In the genomic region with DNA sequence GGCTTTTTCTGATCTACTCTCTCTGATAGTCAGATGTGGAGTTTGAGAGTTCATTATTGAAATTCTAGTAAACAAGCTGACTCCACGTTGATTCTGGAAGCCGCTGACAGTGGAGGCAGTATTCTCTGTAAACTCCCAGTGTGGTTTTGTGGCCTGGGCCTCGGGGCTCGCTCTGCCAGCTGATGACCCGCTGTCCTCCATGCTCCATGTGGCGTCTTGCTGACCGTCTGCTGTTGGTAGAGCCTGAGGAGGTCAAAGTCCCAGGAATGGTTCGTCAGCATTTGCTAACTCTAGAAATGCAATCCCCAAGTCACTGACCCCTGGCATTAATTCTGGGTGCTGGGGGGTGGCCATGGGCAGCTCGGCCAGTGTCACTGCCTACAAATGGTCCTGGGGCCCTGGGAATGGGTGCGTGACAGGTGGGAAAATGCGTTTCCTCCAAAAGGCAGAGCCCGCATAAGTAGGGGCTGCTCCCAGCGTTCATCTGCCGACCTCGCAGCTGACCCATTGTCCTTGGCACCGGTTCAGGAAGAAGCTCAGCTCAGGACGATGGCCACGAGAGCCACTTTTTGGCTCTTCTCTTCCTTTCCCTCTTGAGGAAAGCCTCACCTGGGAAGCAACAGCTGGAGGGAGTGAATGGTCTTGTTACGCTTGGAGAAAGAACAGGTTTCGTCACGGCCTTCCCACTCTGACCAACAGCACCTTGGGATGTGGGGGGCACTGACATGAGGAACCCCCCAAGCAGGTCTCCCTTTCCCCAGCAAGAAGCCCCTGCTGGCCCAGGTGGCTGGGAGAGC, we compare ENCODE assay signal across 16 cellular contexts. TPM values are rescaled to one million over a fixed set of nuclear protein-coding genes. Genes with fewer than 3 reads are reported as not detected.
DNase-seq lines count a peak whose midpoint lies in the region; ATAC-seq, FAIRE-seq and TF ChIP-seq lines count a peak whose summit lies in the region.
"Had no signal": no experiment of that assay in that cellular context is flagged by ENCODE, and none has a peak within 500 bp of the region (broad histone marks: within the 10 kb centered on the region; RNA-seq: fewer than 3 reads in every experiment).

No MANE protein-coding gene starts in this region.

- no peaks in the 10 kb centered on the region for H3K4me1 ChIP-seq in heart left ventricle
- no peaks in the 10 kb centered on the region for H3K4me1 ChIP-seq in right atrium auricular region
- no peaks in the 10 kb centered on the region for H3K4me1 ChIP-seq in kidney (ENCODE audit: control insufficient read depth in 1 of 2, insufficient read depth in 1 of 2, low read depth in 1 of 2, low read length in 2 of 2)
- no peaks in the 10 kb centered on the region for H3K4me1 ChIP-seq in aorta (ENCODE audit: control insufficient read depth in 1 of 2, insufficient read depth in 2 of 2, low read length in 2 of 2)

- H3K27ac ChIP-seq in heart left ventricle = no peak overlapping the region
- no peak overlapping the region for H3K27ac ChIP-seq in right atrium auricular region
- no peak overlapping the region for H3K27ac ChIP-seq in kidney (ENCODE audit: low read depth in 2 of 2, low read length in 2 of 2)
- H3K27ac ChIP-seq in aorta (ENCODE audit: low read depth in 1 of 2, low read length in 2 of 2) = no peak overlapping the region

- TF ChIP-seq POLR2A in heart left ventricle (IDR thresholded peaks at IDR 0.05) = no peak

- no peak overlapping the region for H3K9ac ChIP-seq in kidney (ENCODE audit: low read length in 2 of 2)

- DNase-seq in heart left ventricle (peak in 3 of 5 donors; percentile 2 to 38 (median 10)), right atrium auricular region (ENCODE audit: low spot score) (no peak), kidney (peak; percentile 46), osteocyte (ENCODE audit: extremely low spot score, unreplicated experiment) (peak; percentile 74), aorta (peak; percentile 14 to 20), occipital lobe (lab: John Stamatoyannopoulos, UW) (no peak), amygdala (lab: John Stamatoyannopoulos, UW) (no peak), NCI-H1048 (lab: John Stamatoyannopoulos, UW) (no peak)
- DNase-seq: AML-193, COR-L47, EL, GOT3, MV-4-11, NCI-H1436 treated with DMSO at 0.1 percent for 48 hours, NCI-H2029 treated with DMSO at 0.1 percent for 48 hours, NCI-H774 had no signal

- WGBS in heart left ventricle, 4 donors = 81 to 87% (median 84%) methylated on average over 17 to 21 of the region's 21 CpGs
- whole genome bisulfite sequencing in aorta, 2 donors = 85 to 90% methylated on average over 21 of the region's 21 CpGs

- peaks cover 4% of the 10 kb centered on the region for H3K36me3 Mint-ChIP-seq in osteocyte (ENCODE audit: unreplicated experiment)

- no peaks in the 10 kb centered on the region for H3K27me3 Mint-ChIP-seq in osteocyte (ENCODE audit: unreplicated experiment)

- H3K4me1 Mint-ChIP-seq in osteocyte (ENCODE audit: unreplicated experiment) = no peaks in the 10 kb centered on the region

- H3K27me3 ChIP-seq in heart left ventricle = peaks cover 0 to 6% (median 0%) of the 10 kb centered on the region in 9 donors
- no peaks in the 10 kb centered on the region for H3K27me3 ChIP-seq in right atrium auricular region
- no peaks in the 10 kb centered on the region for H3K27me3 ChIP-seq in aorta (ENCODE audit: control insufficient read depth in 1 of 2, insufficient read depth in 2 of 2, low read length in 1 of 2)

- H3K4me3 ChIP-seq in heart left ventricle (no peak overlapping the region), right atrium auricular region (no peak overlapping the region), kidney (ENCODE audit: low read length in 2 of 2) (no peak overlapping the region), aorta (ENCODE audit: low read length in 2 of 2) (no peak overlapping the region)

- TF ChIP-seq CTCF in heart left ventricle (IDR thresholded peaks at IDR 0.05) (no peak), right atrium auricular region (IDR thresholded peaks at IDR 0.05) (no peak), kidney (IDR thresholded peaks at IDR 0.05; ENCODE audit: borderline replicate concordance, extremely low read depth, insufficient read depth) (no peak), osteocyte (IDR thresholded peaks at IDR 0.05) (no peak)

- H3K9me3 Mint-ChIP-seq in osteocyte (ENCODE audit: unreplicated experiment) = peaks cover 25% of the 10 kb centered on the region

- no peak for ATAC-seq in heart left ventricle
- ATAC-seq in aorta (ENCODE audit: low FRiP score) = no peak

- FAIRE-seq in kidney (lab: Jason Lieb, UNC) = no peak

- H3K36me3 ChIP-seq in heart left ventricle = no peaks in the 10 kb centered on the region
- no peaks in the 10 kb centered on the region for H3K36me3 ChIP-seq in right atrium auricular region
- H3K36me3 ChIP-seq in kidney (ENCODE audit: control insufficient read depth in 1 of 2, insufficient read depth in 2 of 2, low read length in 2 of 2) = no peaks in the 10 kb centered on the region
- H3K36me3 ChIP-seq in aorta (ENCODE audit: control insufficient read depth in 1 of 2, insufficient read depth in 2 of 2, low read length in 1 of 2) = no peaks in the 10 kb centered on the region

- intact Hi-C loops in heart left ventricle (cut with DNase I) (no loop called here), kidney (cut with DNase I) (no loop called here), aorta (cut with DNase I) (no loop called here)

- peaks cover 0 to 28% (median 6%) of the 10 kb centered on the region in 12 donors for H3K9me3 ChIP-seq in heart left ventricle
- peaks cover 0 to 27% of the 10 kb centered on the region in 2 donors for H3K9me3 ChIP-seq in right atrium auricular region
- H3K9me3 ChIP-seq in kidney (ENCODE audit: control insufficient read depth in 1 of 2, low read length in 2 of 2) = peaks cover 0 to 5% of the 10 kb centered on the region in 2 donors
- H3K9me3 ChIP-seq in aorta (ENCODE audit: control insufficient read depth, low read length) = peaks cover 5% of the 10 kb centered on the region

- no peak overlapping the region for H3K27ac Mint-ChIP-seq in osteocyte (ENCODE audit: unreplicated experiment)

- no peak overlapping the region for H3K4me3 Mint-ChIP-seq in osteocyte (ENCODE audit: unreplicated experiment)

RNA-seq across cellular contexts. Expression of gene MRPL36, which starts 55.0 kb away (rescaled TPM):
- 10 to 100 TPM; 45.6 to 77.6 (median 55.3) TPM for total RNA-seq in heart left ventricle
- 100 to 1,000 TPM in 1 of 2 donors, 10 to 100 TPM in 1; 88.8 to 107 TPM for polyA plus RNA-seq in heart left ventricle
- total RNA-seq in right atrium auricular region = 10 to 100 TPM; 40.5 to 41.2 TPM
- total RNA-seq in kidney = 29.6 TPM
- 96.7 TPM for polyA plus RNA-seq in kidney (ENCODE audit: insufficient read depth, low read depth, low replicate concordance)
- total RNA-seq in osteocyte = 44.0 and 51.9 TPM in 2 replicates
- total RNA-seq in aorta = 10 to 100 TPM; 25.1 to 28.5 TPM
- polyA plus RNA-seq in aorta = 10 to 100 TPM; 49.5 to 62.2 TPM
- total RNA-seq in occipital lobe = 20.0 TPM

RNA-seq across cellular contexts. Expression of gene NDUFS6, which starts 56.6 kb away (rescaled TPM):
- 100 to 1,000 TPM in 3 of 9 donors, 10 to 100 TPM in 6; 55.9 to 245 (median 87.1) TPM for total RNA-seq in heart left ventricle
- polyA plus RNA-seq in heart left ventricle = 100 to 1,000 TPM; 147 to 311 TPM
- total RNA-seq in right atrium auricular region = 100 to 1,000 TPM; 130 to 135 TPM
- total RNA-seq in kidney = 31.1 TPM
- polyA plus RNA-seq in kidney (ENCODE audit: insufficient read depth, low read depth, low replicate concordance) = 164 TPM
- total RNA-seq in osteocyte = 31.7 and 35.1 TPM in 2 replicates
- total RNA-seq in aorta = 10 to 100 TPM; 16.7 to 24.2 TPM
- 10 to 100 TPM; 46.6 to 64.9 TPM for polyA plus RNA-seq in aorta
- 12.9 TPM for total RNA-seq in occipital lobe

Comparison
In these comparisons a context has a peak if more than half of its experiments do, and no peak if none do; other contexts are left out.
1. DNase-seq: peak in heart left ventricle (3 of 5), kidney (single experiment), osteocyte (single experiment) and aorta (2 of 2); none in right atrium auricular region (single experiment), occipital lobe (single experiment), amygdala (0 of 56) and NCI-H1048 (single experiment).